Comparison of ENCODE assay signal across 8 cellular contexts in the genomic region with DNA sequence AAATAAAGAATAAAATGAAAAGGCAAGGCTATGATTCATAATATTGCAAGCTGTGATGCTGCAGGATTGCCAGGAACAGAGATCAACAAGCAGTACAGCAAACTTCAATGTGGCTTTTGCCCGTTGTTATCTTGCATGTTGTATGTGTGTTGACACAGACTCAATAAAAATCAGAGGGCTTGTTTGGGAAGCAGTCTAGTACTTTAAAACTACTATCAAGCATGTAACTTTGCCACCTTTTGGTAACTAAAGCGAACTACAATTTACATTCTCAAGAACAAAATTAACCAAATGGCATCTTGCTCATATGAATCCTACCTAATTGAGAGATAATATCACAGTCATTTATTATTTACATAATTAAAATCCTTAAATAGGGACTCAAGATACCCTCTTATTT.
A peak's percentile ranks its signal among the peaks of the same experiment; 100 is the strongest.
DNase-seq lines count a peak whose midpoint lies in the region; ATAC-seq, FAIRE-seq and TF ChIP-seq lines count a peak whose summit lies in the region.

No MANE protein-coding gene starts in this region.

- H4K20me1 ChIP-seq in osteoblast (ENCODE audit: insufficient read depth, low read length) = no peaks in the 10 kb centered on the region

- no peak overlapping the region for H2AFZ ChIP-seq in osteoblast (ENCODE audit: low read length)

- TF ChIP-seq CTCF in bronchial epithelial cell (IDR thresholded peaks at IDR 0.05; ENCODE audit: insufficient read depth, low read length, severe bottlenecking) (no peak), osteoblast (IDR thresholded peaks at IDR 0.05; ENCODE audit: extremely low read depth, low read depth, low read length) (peak; percentile 24)

- ATAC-seq in HG02678 (IDR thresholded peaks at IDR 0.05; ENCODE audit: unreplicated experiment) (no peak), HG02623 (IDR thresholded peaks at IDR 0.05; ENCODE audit: unreplicated experiment) (no peak), HG02840 (IDR thresholded peaks at IDR 0.05; ENCODE audit: low FRiP score, unreplicated experiment) (no peak)

- H3K4me1 ChIP-seq in osteoblast (ENCODE audit: insufficient read depth, low read length) = no peaks in the 10 kb centered on the region

- no peak overlapping the region for H3K27ac ChIP-seq in osteoblast (ENCODE audit: low read depth, low read length)

- no peak for FAIRE-seq in bronchial epithelial cell (lab: Jason Lieb, UNC)

- DNase-seq in NCI-H1417 (lab: John Stamatoyannopoulos, UW) (peak in 2 of 3 experiments; percentile 6 to 69), NCI-H1417 treated with DMSO at 0.1 percent for 48 hours (lab: John Stamatoyannopoulos, UW) (no peak), M059J (ENCODE audit: low read depth) (peak; percentile 43), bronchial epithelial cell (ENCODE audit: low read depth) (peak; percentile 26), osteoblast (ENCODE audit: insufficient read length, low spot score, missing footprints) (peak; percentile 1)

- H3K27me3 ChIP-seq in bronchial epithelial cell (ENCODE audit: control insufficient read depth, insufficient read depth, low read length) (no peaks in the 10 kb centered on the region), osteoblast (ENCODE audit: insufficient read depth, low read length) (no peaks in the 10 kb centered on the region)

- H3K9me3 ChIP-seq in osteoblast (ENCODE audit: low read depth, low read length) = no peaks in the 10 kb centered on the region

- H3K79me2 ChIP-seq in osteoblast (ENCODE audit: insufficient read depth, low read length) = no peaks in the 10 kb centered on the region

- H3K36me3 ChIP-seq in bronchial epithelial cell (ENCODE audit: control insufficient read depth, insufficient read depth, low read length) (no peaks in the 10 kb centered on the region), osteoblast (ENCODE audit: insufficient read depth, low read length) (no peaks in the 10 kb centered on the region)

- H3K4me3 ChIP-seq in bronchial epithelial cell (ENCODE audit: low read depth, low read length) (no peak overlapping the region), osteoblast (ENCODE audit: insufficient read depth, low read length) (no peak overlapping the region)

- H3K4me2 ChIP-seq in osteoblast (ENCODE audit: insufficient read depth, low read length) = no peak overlapping the region
